In the genomic region with DNA sequence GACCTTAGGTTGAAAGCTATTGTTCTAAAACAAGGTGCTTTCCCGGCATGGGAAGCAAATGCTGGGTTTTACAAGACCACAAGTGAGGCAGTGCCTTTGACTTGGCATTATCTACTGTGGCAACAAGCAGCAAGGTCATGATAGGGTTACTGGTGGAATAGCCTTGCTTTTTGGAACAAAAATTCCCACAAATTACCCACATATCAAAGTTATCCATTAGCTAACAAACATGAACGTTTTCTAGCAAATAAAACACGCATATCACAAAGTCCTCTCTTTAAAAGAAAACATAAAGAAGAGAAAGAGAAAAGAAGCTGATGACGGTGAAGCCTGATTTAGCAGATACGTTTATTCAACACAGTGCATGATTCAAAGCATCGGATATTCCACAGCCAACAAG, we compare ENCODE assay signal across 23 cellular contexts.
"Had no signal": no experiment of that assay in that cellular context is flagged by ENCODE, and none has a peak within 500 bp of the region (broad histone marks: within the 10 kb centered on the region; RNA-seq: fewer than 3 reads in every experiment).

No MANE protein-coding gene starts in this region.

- H3K9ac ChIP-seq: KMS-11 had no signal

- DNase-seq: Kasumi-1; MM.1S; NCI-H1092 treated with DMSO at 0.1 percent for 48 hours; NCI-H1436; NCI-H187; NCI-H2029; NCI-H2081 treated with DMSO at 0.1 percent for 48 hours; NCI-H2171; NCI-H226; NCI-H446; NCI-H510A; NCI-H524 treated with DMSO at 0.1 percent for 48 hours; NCI-H69; NCI-H774; NK-92 treated with Interleukin-12 subunit alpha and Interleukin-12 subunit beta, amount 100 ng/mL, for 24 hours; PC-9; Peyer's patch; SHP77 treated with DMSO at 0.1 percent for 48 hours; SJCRH30 had no signal

- H3K27ac ChIP-seq: HL-60, KMS-11, PC-9, Peyer's patch, SJCRH30 had no signal

- H3K27me3 ChIP-seq: Peyer's patch, SJCRH30 had no signal

- H3K4me2 ChIP-seq: KMS-11, PC-9 had no signal

- H3K9me3 ChIP-seq: Peyer's patch, SJCRH30 had no signal

- H3K36me3 ChIP-seq: SJCRH30 had no signal

- H2AFZ ChIP-seq: PC-9 had no signal

- H3K4me3 ChIP-seq: PC-9, Peyer's patch, SJCRH30 had no signal

- ATAC-seq: Right ventricle myocardium inferior, SK-N-SH treated with all-trans-retinoic acid at 6 μM for 48 hours had no signal
